ENCODE assay signal across 7 cellular contexts in genomic region chr1:217205578-217205977, GRCh38.
"Had no signal": no experiment of that assay in that cellular context is flagged by ENCODE, and none has a peak within 500 bp of the region (broad histone marks: within the 10 kb centered on the region; RNA-seq: fewer than 3 reads in every experiment).

No MANE protein-coding gene starts in this region.

- ATAC-seq: HepG2 had no signal

- H3K9ac ChIP-seq: KMS-11 had no signal

- DNase-seq: IMR-90, KBM-7, KG1 had no signal

- FAIRE-seq: HepG2, HTR-8/SVneo had no signal

- H3K4me2 ChIP-seq: KMS-11 had no signal

- H3K27ac ChIP-seq: HL-60, KMS-11 had no signal
